ENCODE assay signal across 1 cellular context in the genomic region with DNA sequence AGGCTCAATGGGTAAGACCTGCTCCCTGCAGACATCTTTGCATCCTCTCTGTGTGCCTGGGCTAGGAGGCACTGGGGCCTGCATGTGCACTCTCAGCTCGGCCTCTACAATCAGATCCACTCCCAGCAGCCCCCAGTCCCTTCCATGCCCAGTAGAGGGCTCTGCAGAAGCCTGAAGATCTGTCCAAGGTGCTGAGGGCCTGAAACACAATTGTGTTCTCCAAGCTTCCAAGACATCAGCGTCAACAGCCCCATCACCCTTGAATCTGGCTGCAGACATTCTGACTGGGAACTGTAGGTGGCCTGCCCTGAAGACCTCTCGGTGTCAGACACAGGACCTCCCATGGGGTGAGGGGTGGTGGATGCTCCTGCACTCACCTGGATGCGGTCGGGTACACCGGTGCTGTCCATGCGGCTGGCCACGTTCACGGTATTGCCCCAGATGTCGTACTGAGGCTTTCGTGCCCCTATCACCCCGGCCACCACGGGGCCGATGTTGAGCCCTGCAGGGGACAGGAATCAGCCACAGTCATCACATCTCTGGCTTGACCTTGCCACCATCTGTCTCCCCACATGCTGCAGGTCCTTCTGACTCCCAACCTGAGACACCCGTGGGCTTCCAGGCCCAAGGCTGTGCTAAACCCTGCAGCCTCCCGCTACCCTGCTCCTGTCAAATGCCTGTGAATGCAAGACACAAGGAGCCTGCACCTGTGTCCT.
TF ChIP-seq lines count a peak whose summit lies in the region.

No MANE protein-coding gene starts in this region.

TF ChIP-seq in HepG2, 621 proteins besides CTCF, POLR2A, EP300 and RAD21 (continued from another document and continues in another):
- TF ChIP-seq, protein P1, sequence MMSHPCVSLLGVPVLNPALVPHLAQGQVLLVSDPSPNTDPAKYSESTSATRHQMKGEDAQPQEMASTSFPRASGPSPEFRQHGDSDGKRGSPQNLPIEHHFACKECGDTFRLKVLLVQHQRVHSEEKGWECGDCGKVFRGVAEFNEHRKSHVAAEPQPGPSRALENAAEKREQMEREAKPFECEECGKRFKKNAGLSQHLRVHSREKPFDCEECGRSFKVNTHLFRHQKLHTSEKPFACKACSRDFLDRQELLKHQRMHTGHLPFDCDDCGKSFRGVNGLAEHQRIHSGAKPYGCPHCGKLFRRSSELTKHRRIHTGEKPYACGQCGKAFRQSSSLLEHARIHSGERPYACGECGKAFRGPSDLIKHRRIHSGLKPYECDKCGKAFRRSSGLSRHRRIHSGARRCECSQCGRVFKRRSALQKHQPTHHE (CRISPR knock-in tag; IDR thresholded peaks at IDR 0.05; ENCODE audit: borderline replicate concordance), result no peak
- no peak for TF ChIP-seq MBNL3 (CRISPR knock-in tag; conservative IDR thresholded peaks at IDR 0.05)
- TF ChIP-seq DR1 (CRISPR knock-in tag; IDR thresholded peaks at IDR 0.05), result no peak
- TF ChIP-seq MBD4 (IDR thresholded peaks at IDR 0.05; ENCODE audit: borderline replicate concordance, low read length), result no peak
- TF ChIP-seq, protein P2, sequence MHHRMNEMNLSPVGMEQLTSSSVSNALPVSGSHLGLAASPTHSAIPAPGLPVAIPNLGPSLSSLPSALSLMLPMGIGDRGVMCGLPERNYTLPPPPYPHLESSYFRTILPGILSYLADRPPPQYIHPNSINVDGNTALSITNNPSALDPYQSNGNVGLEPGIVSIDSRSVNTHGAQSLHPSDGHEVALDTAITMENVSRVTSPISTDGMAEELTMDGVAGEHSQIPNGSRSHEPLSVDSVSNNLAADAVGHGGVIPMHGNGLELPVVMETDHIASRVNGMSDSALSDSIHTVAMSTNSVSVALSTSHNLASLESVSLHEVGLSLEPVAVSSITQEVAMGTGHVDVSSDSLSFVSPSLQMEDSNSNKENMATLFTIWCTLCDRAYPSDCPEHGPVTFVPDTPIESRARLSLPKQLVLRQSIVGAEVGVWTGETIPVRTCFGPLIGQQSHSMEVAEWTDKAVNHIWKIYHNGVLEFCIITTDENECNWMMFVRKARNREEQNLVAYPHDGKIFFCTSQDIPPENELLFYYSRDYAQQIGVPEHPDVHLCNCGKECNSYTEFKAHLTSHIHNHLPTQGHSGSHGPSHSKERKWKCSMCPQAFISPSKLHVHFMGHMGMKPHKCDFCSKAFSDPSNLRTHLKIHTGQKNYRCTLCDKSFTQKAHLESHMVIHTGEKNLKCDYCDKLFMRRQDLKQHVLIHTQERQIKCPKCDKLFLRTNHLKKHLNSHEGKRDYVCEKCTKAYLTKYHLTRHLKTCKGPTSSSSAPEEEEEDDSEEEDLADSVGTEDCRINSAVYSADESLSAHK (CRISPR knock-in tag; IDR thresholded peaks at IDR 0.05; ENCODE audit: borderline replicate concordance), result no peak; the same call in 1 of the 2 replicates
- TF ChIP-seq, protein P3, sequence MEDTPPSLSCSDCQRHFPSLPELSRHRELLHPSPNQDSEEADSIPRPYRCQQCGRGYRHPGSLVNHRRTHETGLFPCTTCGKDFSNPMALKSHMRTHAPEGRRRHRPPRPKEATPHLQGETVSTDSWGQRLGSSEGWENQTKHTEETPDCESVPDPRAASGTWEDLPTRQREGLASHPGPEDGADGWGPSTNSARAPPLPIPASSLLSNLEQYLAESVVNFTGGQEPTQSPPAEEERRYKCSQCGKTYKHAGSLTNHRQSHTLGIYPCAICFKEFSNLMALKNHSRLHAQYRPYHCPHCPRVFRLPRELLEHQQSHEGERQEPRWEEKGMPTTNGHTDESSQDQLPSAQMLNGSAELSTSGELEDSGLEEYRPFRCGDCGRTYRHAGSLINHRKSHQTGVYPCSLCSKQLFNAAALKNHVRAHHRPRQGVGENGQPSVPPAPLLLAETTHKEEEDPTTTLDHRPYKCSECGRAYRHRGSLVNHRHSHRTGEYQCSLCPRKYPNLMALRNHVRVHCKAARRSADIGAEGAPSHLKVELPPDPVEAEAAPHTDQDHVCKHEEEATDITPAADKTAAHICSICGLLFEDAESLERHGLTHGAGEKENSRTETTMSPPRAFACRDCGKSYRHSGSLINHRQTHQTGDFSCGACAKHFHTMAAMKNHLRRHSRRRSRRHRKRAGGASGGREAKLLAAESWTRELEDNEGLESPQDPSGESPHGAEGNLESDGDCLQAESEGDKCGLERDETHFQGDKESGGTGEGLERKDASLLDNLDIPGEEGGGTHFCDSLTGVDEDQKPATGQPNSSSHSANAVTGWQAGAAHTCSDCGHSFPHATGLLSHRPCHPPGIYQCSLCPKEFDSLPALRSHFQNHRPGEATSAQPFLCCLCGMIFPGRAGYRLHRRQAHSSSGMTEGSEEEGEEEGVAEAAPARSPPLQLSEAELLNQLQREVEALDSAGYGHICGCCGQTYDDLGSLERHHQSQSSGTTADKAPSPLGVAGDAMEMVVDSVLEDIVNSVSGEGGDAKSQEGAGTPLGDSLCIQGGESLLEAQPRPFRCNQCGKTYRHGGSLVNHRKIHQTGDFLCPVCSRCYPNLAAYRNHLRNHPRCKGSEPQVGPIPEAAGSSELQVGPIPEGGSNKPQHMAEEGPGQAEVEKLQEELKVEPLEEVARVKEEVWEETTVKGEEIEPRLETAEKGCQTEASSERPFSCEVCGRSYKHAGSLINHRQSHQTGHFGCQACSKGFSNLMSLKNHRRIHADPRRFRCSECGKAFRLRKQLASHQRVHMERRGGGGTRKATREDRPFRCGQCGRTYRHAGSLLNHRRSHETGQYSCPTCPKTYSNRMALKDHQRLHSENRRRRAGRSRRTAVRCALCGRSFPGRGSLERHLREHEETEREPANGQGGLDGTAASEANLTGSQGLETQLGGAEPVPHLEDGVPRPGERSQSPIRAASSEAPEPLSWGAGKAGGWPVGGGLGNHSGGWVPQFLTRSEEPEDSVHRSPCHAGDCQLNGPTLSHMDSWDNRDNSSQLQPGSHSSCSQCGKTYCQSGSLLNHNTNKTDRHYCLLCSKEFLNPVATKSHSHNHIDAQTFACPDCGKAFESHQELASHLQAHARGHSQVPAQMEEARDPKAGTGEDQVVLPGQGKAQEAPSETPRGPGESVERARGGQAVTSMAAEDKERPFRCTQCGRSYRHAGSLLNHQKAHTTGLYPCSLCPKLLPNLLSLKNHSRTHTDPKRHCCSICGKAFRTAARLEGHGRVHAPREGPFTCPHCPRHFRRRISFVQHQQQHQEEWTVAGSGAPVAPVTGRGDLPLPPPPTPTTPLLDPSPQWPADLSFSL (CRISPR knock-in tag; IDR thresholded peaks at IDR 0.05), result no peak
- TF ChIP-seq, protein P4, sequence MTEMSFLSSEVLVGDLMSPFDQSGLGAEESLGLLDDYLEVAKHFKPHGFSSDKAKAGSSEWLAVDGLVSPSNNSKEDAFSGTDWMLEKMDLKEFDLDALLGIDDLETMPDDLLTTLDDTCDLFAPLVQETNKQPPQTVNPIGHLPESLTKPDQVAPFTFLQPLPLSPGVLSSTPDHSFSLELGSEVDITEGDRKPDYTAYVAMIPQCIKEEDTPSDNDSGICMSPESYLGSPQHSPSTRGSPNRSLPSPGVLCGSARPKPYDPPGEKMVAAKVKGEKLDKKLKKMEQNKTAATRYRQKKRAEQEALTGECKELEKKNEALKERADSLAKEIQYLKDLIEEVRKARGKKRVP (CRISPR knock-in tag; IDR thresholded peaks at IDR 0.05), result no peak
- TF ChIP-seq PHF20 (CRISPR knock-in tag; IDR thresholded peaks at IDR 0.05), result no peak
- TF ChIP-seq, protein P5, sequence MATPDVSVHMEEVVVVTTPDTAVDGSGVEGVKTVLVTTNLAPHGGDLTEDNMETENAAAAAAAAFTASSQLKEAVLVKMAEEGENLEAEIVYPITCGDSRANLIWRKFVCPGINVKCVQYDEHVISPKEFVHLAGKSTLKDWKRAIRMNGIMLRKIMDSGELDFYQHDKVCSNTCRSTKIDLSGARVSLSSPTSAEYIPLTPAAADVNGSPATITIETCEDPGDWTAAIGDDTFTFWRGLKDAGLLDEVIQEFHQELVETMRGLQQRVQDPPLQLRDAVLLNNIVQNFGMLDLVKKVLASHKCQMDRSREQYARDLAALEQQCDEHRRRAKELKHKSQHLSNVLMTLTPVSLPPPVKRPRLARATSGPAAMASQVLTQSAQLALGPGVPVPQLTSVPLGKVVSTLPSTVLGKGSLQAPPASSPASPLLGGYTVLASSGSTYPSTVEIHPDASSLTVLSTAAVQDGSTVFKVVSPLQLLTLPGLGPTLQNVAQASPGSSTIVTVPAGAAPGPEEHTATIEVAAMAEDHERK (CRISPR knock-in tag; IDR thresholded peaks at IDR 0.05; ENCODE audit: low read depth), result no peak
- no peak for TF ChIP-seq YY1 (IDR thresholded peaks at IDR 0.05; ENCODE audit: insufficient read depth, insufficient replicate concordance, low read depth, low read length)
- TF ChIP-seq SSRP1 (CRISPR knock-in tag; IDR thresholded peaks at IDR 0.05), result no peak
- no peak for TF ChIP-seq ZNF598 (CRISPR knock-in tag; IDR thresholded peaks at IDR 0.05; ENCODE audit: borderline replicate concordance)
- no peak for TF ChIP-seq ZNF234 (CRISPR knock-in tag; conservative IDR thresholded peaks at IDR 0.05)
- no peak for TF ChIP-seq NRL (CRISPR knock-in tag; IDR thresholded peaks at IDR 0.05; ENCODE audit: borderline replicate concordance)
- TF ChIP-seq, protein P6, sequence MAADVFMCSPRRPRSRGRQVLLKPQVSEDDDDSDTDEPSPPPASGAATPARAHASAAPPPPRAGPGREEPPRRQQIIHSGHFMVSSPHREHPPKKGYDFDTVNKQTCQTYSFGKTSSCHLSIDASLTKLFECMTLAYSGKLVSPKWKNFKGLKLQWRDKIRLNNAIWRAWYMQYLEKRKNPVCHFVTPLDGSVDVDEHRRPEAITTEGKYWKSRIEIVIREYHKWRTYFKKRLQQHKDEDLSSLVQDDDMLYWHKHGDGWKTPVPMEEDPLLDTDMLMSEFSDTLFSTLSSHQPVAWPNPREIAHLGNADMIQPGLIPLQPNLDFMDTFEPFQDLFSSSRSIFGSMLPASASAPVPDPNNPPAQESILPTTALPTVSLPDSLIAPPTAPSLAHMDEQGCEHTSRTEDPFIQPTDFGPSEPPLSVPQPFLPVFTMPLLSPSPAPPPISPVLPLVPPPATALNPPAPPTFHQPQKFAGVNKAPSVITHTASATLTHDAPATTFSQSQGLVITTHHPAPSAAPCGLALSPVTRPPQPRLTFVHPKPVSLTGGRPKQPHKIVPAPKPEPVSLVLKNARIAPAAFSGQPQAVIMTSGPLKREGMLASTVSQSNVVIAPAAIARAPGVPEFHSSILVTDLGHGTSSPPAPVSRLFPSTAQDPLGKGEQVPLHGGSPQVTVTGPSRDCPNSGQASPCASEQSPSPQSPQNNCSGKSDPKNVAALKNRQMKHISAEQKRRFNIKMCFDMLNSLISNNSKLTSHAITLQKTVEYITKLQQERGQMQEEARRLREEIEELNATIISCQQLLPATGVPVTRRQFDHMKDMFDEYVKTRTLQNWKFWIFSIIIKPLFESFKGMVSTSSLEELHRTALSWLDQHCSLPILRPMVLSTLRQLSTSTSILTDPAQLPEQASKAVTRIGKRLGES (CRISPR knock-in tag; IDR thresholded peaks at IDR 0.05; ENCODE audit: borderline replicate concordance), result peak; percentile 93
- TF ChIP-seq THYN1 (CRISPR knock-in tag; IDR thresholded peaks at IDR 0.05; ENCODE audit: borderline replicate concordance, low read depth), result no peak
- TF ChIP-seq FOXK1 (CRISPR knock-in tag; IDR thresholded peaks at IDR 0.05; ENCODE audit: borderline replicate concordance, low read depth), result peak; percentile 66; the same call in 1 of the 2 replicates
- no peak for TF ChIP-seq POLR2AphosphoS5 (IDR thresholded peaks at IDR 0.05; ENCODE audit: low read depth, low read length)
- TF ChIP-seq, protein P7, sequence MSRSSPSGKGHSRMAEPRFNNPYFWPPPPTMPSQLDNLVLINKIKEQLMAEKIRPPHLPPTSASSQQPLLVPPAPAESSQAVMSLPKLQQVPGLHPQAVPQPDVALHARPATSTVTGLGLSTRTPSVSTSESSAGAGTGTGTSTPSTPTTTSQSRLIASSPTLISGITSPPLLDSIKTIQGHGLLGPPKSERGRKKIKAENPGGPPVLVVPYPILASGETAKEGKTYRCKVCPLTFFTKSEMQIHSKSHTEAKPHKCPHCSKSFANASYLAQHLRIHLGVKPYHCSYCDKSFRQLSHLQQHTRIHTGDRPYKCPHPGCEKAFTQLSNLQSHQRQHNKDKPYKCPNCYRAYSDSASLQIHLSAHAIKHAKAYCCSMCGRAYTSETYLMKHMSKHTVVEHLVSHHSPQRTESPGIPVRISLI (CRISPR knock-in tag; IDR thresholded peaks at IDR 0.05; ENCODE audit: borderline replicate concordance), result no peak
- TF ChIP-seq, protein P8, sequence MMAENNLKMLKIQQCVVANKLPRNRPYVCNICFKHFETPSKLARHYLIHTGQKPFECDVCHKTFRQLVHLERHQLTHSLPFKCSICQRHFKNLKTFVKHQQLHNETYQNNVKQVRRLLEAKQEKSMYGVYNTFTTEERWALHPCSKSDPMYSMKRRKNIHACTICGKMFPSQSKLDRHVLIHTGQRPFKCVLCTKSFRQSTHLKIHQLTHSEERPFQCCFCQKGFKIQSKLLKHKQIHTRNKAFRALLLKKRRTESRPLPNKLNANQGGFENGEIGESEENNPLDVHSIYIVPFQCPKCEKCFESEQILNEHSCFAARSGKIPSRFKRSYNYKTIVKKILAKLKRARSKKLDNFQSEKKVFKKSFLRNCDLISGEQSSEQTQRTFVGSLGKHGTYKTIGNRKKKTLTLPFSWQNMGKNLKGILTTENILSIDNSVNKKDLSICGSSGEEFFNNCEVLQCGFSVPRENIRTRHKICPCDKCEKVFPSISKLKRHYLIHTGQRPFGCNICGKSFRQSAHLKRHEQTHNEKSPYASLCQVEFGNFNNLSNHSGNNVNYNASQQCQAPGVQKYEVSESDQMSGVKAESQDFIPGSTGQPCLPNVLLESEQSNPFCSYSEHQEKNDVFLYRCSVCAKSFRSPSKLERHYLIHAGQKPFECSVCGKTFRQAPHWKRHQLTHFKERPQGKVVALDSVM (CRISPR knock-in tag; IDR thresholded peaks at IDR 0.05), result no peak
- TF ChIP-seq, protein P9, sequence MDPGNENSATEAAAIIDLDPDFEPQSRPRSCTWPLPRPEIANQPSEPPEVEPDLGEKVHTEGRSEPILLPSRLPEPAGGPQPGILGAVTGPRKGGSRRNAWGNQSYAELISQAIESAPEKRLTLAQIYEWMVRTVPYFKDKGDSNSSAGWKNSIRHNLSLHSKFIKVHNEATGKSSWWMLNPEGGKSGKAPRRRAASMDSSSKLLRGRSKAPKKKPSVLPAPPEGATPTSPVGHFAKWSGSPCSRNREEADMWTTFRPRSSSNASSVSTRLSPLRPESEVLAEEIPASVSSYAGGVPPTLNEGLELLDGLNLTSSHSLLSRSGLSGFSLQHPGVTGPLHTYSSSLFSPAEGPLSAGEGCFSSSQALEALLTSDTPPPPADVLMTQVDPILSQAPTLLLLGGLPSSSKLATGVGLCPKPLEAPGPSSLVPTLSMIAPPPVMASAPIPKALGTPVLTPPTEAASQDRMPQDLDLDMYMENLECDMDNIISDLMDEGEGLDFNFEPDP (CRISPR knock-in tag; conservative IDR thresholded peaks at IDR 0.05), result no peak
- no peak for TF ChIP-seq LCORL (IDR thresholded peaks at IDR 0.05)
- TF ChIP-seq LCORL (CRISPR knock-in tag; IDR thresholded peaks at IDR 0.05), result no peak
- TF ChIP-seq, protein P10, sequence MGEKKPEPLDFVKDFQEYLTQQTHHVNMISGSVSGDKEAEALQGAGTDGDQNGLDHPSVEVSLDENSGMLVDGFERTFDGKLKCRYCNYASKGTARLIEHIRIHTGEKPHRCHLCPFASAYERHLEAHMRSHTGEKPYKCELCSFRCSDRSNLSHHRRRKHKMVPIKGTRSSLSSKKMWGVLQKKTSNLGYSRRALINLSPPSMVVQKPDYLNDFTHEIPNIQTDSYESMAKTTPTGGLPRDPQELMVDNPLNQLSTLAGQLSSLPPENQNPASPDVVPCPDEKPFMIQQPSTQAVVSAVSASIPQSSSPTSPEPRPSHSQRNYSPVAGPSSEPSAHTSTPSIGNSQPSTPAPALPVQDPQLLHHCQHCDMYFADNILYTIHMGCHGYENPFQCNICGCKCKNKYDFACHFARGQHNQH (CRISPR knock-in tag; IDR thresholded peaks at IDR 0.05), result peak; percentile 71; the same call in 1 of the 2 replicates
- no peak for TF ChIP-seq KDM6A (CRISPR knock-in tag; IDR thresholded peaks at IDR 0.05; ENCODE audit: low read depth)
- no peak for TF ChIP-seq ZSCAN22 (CRISPR knock-in tag; IDR thresholded peaks at IDR 0.05)
- no peak for TF ChIP-seq ASH2L (IDR thresholded peaks at IDR 0.05; ENCODE audit: insufficient read length, low read depth, low read length)
- TF ChIP-seq ZNF557 (CRISPR knock-in tag; IDR thresholded peaks at IDR 0.05), result peak; percentile 96
- TF ChIP-seq FOXM1 (CRISPR knock-in tag; IDR thresholded peaks at IDR 0.05), result no peak
